In the genomic region with DNA sequence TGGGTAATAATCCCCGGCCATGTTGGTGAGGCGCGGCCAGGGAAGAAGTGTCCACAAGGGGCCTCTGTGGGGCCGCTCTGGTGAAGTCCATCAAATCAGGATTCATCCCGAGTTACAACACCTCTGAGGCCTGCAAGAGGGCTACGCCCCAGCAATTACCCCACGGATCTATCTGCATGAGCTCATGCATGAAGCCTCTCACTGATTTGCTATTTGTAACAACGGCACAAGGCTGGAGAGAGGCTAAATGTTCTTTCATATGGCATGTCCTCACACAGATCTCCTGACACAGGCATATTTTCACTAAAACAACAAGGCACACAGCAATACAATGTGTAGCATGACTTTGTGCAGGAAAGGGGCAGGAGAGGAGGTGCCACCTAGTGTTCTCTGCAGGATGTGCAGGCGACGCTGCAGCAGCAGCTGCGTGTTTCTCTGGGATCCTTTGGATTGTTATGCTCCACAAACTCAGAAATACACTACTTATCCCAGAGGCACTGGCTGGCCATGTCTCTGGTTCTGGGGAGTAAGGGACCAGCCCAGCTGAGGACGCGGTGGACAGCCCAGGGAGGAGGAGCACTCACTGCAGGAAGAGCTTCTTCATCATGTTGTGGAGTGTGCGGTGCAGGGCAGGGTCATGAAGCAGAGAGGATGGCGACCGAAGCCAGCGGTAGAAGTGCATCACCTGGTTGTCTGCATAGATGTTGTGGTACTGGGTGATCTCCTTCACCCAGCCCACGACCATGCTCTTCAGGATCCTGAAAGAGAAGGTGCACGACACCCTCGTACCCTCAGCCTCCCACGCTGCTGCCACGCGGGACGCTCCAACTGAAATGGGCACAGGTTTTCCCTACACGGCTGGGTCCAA, we compare ENCODE assay signal across 1 cellular context.
TF ChIP-seq lines count a peak whose summit lies in the region.

No MANE protein-coding gene starts in this region.

TF ChIP-seq in GM23338, 12 proteins besides CTCF, POLR2A, EP300 and RAD21 (continued from another document):
- TF ChIP-seq, protein P1, sequence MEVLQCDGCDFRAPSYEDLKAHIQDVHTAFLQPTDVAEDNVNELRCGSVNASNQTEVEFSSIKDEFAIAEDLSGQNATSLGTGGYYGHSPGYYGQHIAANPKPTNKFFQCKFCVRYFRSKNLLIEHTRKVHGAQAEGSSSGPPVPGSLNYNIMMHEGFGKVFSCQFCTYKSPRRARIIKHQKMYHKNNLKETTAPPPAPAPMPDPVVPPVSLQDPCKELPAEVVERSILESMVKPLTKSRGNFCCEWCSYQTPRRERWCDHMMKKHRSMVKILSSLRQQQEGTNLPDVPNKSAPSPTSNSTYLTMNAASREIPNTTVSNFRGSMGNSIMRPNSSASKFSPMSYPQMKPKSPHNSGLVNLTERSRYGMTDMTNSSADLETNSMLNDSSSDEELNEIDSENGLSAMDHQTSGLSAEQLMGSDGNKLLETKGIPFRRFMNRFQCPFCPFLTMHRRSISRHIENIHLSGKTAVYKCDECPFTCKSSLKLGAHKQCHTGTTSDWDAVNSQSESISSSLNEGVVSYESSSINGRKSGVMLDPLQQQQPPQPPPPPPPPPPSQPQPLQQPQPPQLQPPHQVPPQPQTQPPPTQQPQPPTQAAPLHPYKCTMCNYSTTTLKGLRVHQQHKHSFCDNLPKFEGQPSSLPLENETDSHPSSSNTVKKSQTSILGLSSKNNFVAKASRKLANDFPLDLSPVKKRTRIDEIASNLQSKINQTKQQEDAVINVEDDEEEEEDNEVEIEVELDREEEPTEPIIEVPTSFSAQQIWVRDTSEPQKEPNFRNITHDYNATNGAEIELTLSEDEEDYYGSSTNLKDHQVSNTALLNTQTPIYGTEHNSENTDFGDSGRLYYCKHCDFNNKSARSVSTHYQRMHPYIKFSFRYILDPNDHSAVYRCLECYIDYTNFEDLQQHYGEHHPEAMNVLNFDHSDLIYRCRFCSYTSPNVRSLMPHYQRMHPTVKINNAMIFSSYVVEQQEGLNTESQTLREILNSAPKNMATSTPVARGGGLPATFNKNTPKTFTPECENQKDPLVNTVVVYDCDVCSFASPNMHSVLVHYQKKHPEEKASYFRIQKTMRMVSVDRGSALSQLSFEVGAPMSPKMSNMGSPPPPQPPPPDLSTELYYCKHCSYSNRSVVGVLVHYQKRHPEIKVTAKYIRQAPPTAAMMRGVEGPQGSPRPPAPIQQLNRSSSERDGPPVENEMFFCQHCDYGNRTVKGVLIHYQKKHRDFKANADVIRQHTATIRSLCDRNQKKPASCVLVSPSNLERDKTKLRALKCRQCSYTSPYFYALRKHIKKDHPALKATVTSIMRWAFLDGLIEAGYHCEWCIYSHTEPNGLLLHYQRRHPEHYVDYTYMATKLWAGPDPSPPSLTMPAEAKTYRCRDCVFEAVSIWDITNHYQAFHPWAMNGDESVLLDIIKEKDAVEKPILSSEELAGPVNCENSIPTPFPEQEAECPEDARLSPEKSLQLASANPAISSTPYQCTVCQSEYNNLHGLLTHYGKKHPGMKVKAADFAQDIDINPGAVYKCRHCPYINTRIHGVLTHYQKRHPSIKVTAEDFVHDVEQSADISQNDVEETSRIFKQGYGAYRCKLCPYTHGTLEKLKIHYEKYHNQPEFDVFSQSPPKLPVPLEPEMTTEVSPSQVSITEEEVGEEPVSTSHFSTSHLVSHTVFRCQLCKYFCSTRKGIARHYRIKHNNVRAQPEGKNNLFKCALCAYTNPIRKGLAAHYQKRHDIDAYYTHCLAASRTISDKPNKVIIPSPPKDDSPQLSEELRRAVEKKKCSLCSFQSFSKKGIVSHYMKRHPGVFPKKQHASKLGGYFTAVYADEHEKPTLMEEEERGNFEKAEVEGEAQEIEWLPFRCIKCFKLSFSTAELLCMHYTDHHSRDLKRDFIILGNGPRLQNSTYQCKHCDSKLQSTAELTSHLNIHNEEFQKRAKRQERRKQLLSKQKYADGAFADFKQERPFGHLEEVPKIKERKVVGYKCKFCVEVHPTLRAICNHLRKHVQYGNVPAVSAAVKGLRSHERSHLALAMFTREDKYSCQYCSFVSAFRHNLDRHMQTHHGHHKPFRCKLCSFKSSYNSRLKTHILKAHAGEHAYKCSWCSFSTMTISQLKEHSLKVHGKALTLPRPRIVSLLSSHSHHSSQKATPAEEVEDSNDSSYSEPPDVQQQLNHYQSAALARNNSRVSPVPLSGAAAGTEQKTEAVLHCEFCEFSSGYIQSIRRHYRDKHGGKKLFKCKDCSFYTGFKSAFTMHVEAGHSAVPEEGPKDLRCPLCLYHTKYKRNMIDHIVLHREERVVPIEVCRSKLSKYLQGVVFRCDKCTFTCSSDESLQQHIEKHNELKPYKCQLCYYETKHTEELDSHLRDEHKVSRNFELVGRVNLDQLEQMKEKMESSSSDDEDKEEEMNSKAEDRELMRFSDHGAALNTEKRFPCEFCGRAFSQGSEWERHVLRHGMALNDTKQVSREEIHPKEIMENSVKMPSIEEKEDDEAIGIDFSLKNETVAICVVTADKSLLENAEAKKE (CRISPR knock-in tag; IDR thresholded peaks at IDR 0.05), result no peak
- TF ChIP-seq ETS1 (IDR thresholded peaks at IDR 0.05) (no peak), EZH2 (IDR thresholded peaks at IDR 0.05; ENCODE audit: low read depth, unreplicated experiment) (no peak), STAT1 (IDR thresholded peaks at IDR 0.05; ENCODE audit: unreplicated experiment) (no peak), ZNF114 (CRISPR knock-in tag; IDR thresholded peaks at IDR 0.05) (no peak), EZH2phosphoT487 (IDR thresholded peaks at IDR 0.05; ENCODE audit: unreplicated experiment) (no peak)
TF ChIP-seq in GM23338: peak in this region for 0.
